16 cellular contexts compared by ENCODE assay signal in the genomic region with DNA sequence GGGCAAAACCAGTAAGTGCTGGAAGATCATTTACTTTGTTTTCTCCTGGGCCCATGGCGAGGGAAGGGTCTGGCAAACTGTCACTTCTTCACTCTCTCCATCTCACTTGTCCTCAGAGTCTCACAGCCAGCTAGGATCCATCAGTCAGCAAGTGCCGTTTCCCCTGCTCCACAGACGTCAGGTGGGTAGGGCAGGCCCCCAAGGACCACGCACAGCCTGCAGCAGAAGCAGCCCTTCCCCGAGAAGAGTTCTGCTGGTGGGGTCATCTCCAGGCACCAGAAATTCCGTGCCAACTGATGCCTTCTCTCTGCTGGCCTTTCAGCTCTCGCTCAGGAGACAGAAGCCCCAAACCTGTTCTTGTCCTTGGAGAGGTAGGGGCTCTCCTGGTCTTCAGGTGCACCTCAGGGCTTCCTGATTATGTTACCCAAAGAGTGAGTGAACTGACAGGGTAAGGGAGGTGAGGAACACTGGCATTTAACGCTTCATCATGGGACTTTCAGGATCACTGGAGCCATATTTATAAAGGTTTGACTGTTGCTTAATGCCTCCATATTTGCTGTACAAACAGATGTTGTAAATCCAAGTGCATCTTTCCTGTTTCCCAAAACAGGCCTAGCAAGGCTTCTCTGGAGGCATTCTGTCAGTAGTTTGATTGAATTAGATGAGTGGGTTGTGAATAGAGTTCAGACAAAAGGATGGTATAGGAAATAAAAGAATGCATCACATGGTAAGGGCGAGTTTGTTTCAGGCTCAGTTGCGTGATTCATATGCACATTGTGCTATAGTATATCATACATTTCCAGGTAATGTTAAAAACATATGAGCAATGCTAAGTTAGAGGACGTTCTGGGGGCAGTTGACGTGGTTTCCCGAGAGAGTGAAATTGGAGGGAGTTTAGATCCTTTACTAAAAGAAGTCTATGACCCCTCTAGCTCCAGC. TPM values are rescaled to one million over a fixed set of nuclear protein-coding genes. Genes with fewer than 3 reads are reported as not detected.
DNase-seq lines count a peak whose midpoint lies in the region; ATAC-seq, FAIRE-seq and TF ChIP-seq lines count a peak whose summit lies in the region.
"Had no signal": no experiment of that assay in that cellular context is flagged by ENCODE, and none has a peak within 500 bp of the region (broad histone marks: within the 10 kb centered on the region; RNA-seq: fewer than 3 reads in every experiment).

No MANE protein-coding gene starts in this region.

- no TSS peak for BruUV-seq in HepG2 (replicated peaks; lab: Mats Ljungman, UMichigan)

- 36% methylated on average over 12 of the region's 13 CpGs for WGBS in HepG2 (ENCODE audit: low lambda C conversion rate)
- WGBS in right lobe of liver (ENCODE audit: insufficient coverage, low coverage, low lambda C conversion rate, missing lambda C conversion rate) = 55% methylated on average over 8 of the region's 13 CpGs

- H2AFZ ChIP-seq in HepG2 (ENCODE audit: low read length) = no peak overlapping the region
- H2AFZ ChIP-seq in osteoblast (ENCODE audit: low read length) = no peak overlapping the region

- DNase-seq in HepG2 (ENCODE audit: low spot score) = no peak
- no peak for DNase-seq in right lobe of liver
- DNase-seq in endothelial cell (ENCODE audit: low spot score) = no peak
- DNase-seq in osteoblast (ENCODE audit: insufficient read length, low spot score, missing footprints) = no peak
- DNase-seq in cerebellar cortex (ENCODE audit: low spot score) = no peak
- no peak for DNase-seq in HT-29 (ENCODE audit: low spot score)
- DNase-seq in foreskin fibroblast = no peak
- DNase-seq: activated CD4-positive, alpha-beta T cell treated with anti-CD3 and anti-CD28 coated beads for 4 hours; activated T-cell treated with anti-CD3 and anti-CD28 coated beads for 4 hours; NCI-H1092; NCI-H2171 had no signal

- no peak for TF ChIP-seq EP300 in HepG2 (IDR thresholded peaks at IDR 0.05; ENCODE audit: low read depth in 2 of 2, low read length in 2 of 2)
- TF ChIP-seq EP300 in HepG2 (CRISPR knock-in tag; IDR thresholded peaks at IDR 0.05; ENCODE audit: borderline replicate concordance) = no peak

- in situ Hi-C loops in HepG2 (cut with HindIII; ENCODE audit: extremely low pct_ligation_motif_present, low pct_unique_long_range_greater_than_20kb) = no loop called here

- no peak for TF ChIP-seq RAD21 in HepG2 (CRISPR knock-in tag; IDR thresholded peaks at IDR 0.05)

- peaks cover 13% of the 10 kb centered on the region for H3K27me3 Mint-ChIP-seq in endothelial cell (ENCODE audit: unreplicated experiment)
- H3K27me3 Mint-ChIP-seq: activated naive CD4-positive, alpha-beta T cell treated with anti-CD3 and anti-CD28 coated beads, Interleukin-2, amount 50 U/mL, for 24 hours had no signal

- H3K4me1 Mint-ChIP-seq in endothelial cell (ENCODE audit: unreplicated experiment) = peaks cover 41% of the 10 kb centered on the region
- H3K4me1 Mint-ChIP-seq: activated naive CD4-positive, alpha-beta T cell treated with anti-CD3 and anti-CD28 coated beads, Interleukin-2, amount 50 U/mL, for 24 hours had no signal

- H3K4me1 ChIP-seq in HepG2 (ENCODE audit: insufficient read depth, low read length) (peaks cover 24% of the 10 kb centered on the region), right lobe of liver (no peaks in the 10 kb centered on the region), osteoblast (ENCODE audit: insufficient read depth, low read length) (peaks cover 28% of the 10 kb centered on the region)

- intact Hi-C loops in HepG2 (cut with micrococcal nuclease; ENCODE audit: unreplicated experiment) = no loop called here
- intact Hi-C loops in right lobe of liver (cut with DNase I) = no loop called here

- TF ChIP-seq POLR2A in HepG2 (IDR thresholded peaks at IDR 0.05; ENCODE audit: insufficient read depth in 1 of 2, low read depth in 2 of 2, low read length in 2 of 2) (no peak), right lobe of liver (IDR thresholded peaks at IDR 0.05) (no peak)

- POLR2A ChIA-PET in HepG2 (lab: Yijun Ruan, JAX) = no interaction called here

- H3K27ac Mint-ChIP-seq in endothelial cell (ENCODE audit: unreplicated experiment) = peak overlapping the region; percentile 86
- H3K27ac Mint-ChIP-seq: activated naive CD4-positive, alpha-beta T cell treated with anti-CD3 and anti-CD28 coated beads, Interleukin-2, amount 50 U/mL, for 24 hours; natural killer cell treated with Interleukin-12 subunit alpha and Interleukin-12 subunit beta and Interleukin-15 and Interleukin-18, amount 100 ng/mL, for 72 hours had no signal

- no peak overlapping the region for H3K9ac ChIP-seq in HepG2 (ENCODE audit: insufficient read depth, low read depth, low read length)

- H3K27me3 ChIP-seq in HepG2 (ENCODE audit: control insufficient read depth in 1 of 2, insufficient read depth in 2 of 2, low read length in 2 of 2) = 0 out of 5 replicates have a peak, but pooled peaks cover 0 to 15% of the 10 kb centered on the region in 2 experiments
- H3K27me3 ChIP-seq in right lobe of liver = no peaks in the 10 kb centered on the region
- no peaks in the 10 kb centered on the region for H3K27me3 ChIP-seq in osteoblast (ENCODE audit: insufficient read depth, low read length)

- H3K4me3 Mint-ChIP-seq in endothelial cell (ENCODE audit: unreplicated experiment) = no peak overlapping the region
- H3K4me3 Mint-ChIP-seq: activated naive CD4-positive, alpha-beta T cell treated with anti-CD3 and anti-CD28 coated beads, Interleukin-2, amount 50 U/mL, for 24 hours; natural killer cell treated with Interleukin-12 subunit alpha and Interleukin-12 subunit beta and Interleukin-15 and Interleukin-18, amount 100 ng/mL, for 72 hours had no signal

- no peak overlapping the region for H3K27ac ChIP-seq in HepG2 (ENCODE audit: extremely low read length, insufficient read depth, low read length)
- no peak overlapping the region for H3K27ac ChIP-seq in right lobe of liver
- H3K27ac ChIP-seq in osteoblast (ENCODE audit: low read depth, low read length) = no peak overlapping the region

- no peaks in the 10 kb centered on the region for H3K9me3 ChIP-seq in HepG2 (ENCODE audit: low read length)
- no peaks in the 10 kb centered on the region for H3K9me3 ChIP-seq in right lobe of liver
- no peaks in the 10 kb centered on the region for H3K9me3 ChIP-seq in osteoblast (ENCODE audit: low read depth, low read length)

- TF ChIP-seq CTCF in HepG2 (CRISPR knock-in tag; IDR thresholded peaks at IDR 0.05) = no peak
- no peak for TF ChIP-seq CTCF in right lobe of liver (IDR thresholded peaks at IDR 0.05)
- no peak for TF ChIP-seq CTCF in endothelial cell (IDR thresholded peaks at IDR 0.05; ENCODE audit: unreplicated experiment)
- TF ChIP-seq CTCF in osteoblast (IDR thresholded peaks at IDR 0.05; ENCODE audit: extremely low read depth, low read depth, low read length) = no peak
- TF ChIP-seq CTCF in foreskin fibroblast (IDR thresholded peaks at IDR 0.05; ENCODE audit: low read depth, low read length) = no peak

- no peak overlapping the region for H3K4me3 ChIP-seq in HepG2 (replicated peaks in 1 of 3; ENCODE audit: insufficient read depth in 1 of 3, low read depth in 2 of 3, low read length in 3 of 3)
- no peak overlapping the region for H3K4me3 ChIP-seq in right lobe of liver
- H3K4me3 ChIP-seq in osteoblast (ENCODE audit: insufficient read depth, low read length) = no peak overlapping the region
- no peak overlapping the region for H3K4me3 ChIP-seq in foreskin fibroblast (ENCODE audit: low read depth in 1 of 2, low read length in 2 of 2)
- H3K4me3 ChIP-seq: K562 had no signal

- H3K9me3 Mint-ChIP-seq in endothelial cell (ENCODE audit: unreplicated experiment) = no peaks in the 10 kb centered on the region
- H3K9me3 Mint-ChIP-seq: activated naive CD4-positive, alpha-beta T cell treated with anti-CD3 and anti-CD28 coated beads, Interleukin-2, amount 50 U/mL, for 24 hours; natural killer cell treated with Interleukin-12 subunit alpha and Interleukin-12 subunit beta and Interleukin-15 and Interleukin-18, amount 100 ng/mL, for 72 hours had no signal

- H3K4me2 ChIP-seq in HepG2 (ENCODE audit: low read depth, low read length) (peak overlapping the region; percentile 22; the same call in 1 of the 2 replicates), osteoblast (ENCODE audit: insufficient read depth, low read length) (peak overlapping the region; percentile 71)

- H4K20me1 ChIP-seq in HepG2 (ENCODE audit: insufficient read depth, low read length) (no peaks in the 10 kb centered on the region), osteoblast (ENCODE audit: insufficient read depth, low read length) (no peaks in the 10 kb centered on the region)

- peaks cover 8% of the 10 kb centered on the region for H3K36me3 Mint-ChIP-seq in endothelial cell (ENCODE audit: low read depth, unreplicated experiment)
- H3K36me3 Mint-ChIP-seq: activated naive CD4-positive, alpha-beta T cell treated with anti-CD3 and anti-CD28 coated beads, Interleukin-2, amount 50 U/mL, for 24 hours; brain; natural killer cell treated with Interleukin-12 subunit alpha and Interleukin-12 subunit beta and Interleukin-15 and Interleukin-18, amount 100 ng/mL, for 72 hours had no signal

- no peaks in the 10 kb centered on the region for H3K79me2 ChIP-seq in HepG2 (ENCODE audit: insufficient read depth, low read length)
- no peaks in the 10 kb centered on the region for H3K79me2 ChIP-seq in osteoblast (ENCODE audit: insufficient read depth, low read length)

- no peak for FAIRE-seq in HepG2 (lab: Jason Lieb, UNC)
- FAIRE-seq: K562 had no signal

- no peaks in the 10 kb centered on the region for H3K36me3 ChIP-seq in HepG2 (replicated peaks in 1 of 2; ENCODE audit: control insufficient read depth in 1 of 2, insufficient read depth in 2 of 2, low read length in 2 of 2)
- no peaks in the 10 kb centered on the region for H3K36me3 ChIP-seq in right lobe of liver
- H3K36me3 ChIP-seq in osteoblast (ENCODE audit: insufficient read depth, low read length) = no peaks in the 10 kb centered on the region

- ATAC-seq in HepG2 (no peak), right lobe of liver (no peak), HG02852 (IDR thresholded peaks at IDR 0.05; ENCODE audit: unreplicated experiment) (no peak)
- ATAC-seq: K562; natural killer cell treated with Interleukin-12 subunit alpha and Interleukin-12 subunit beta and Interleukin-15 and Interleukin-18, amount 100 ng/mL, for 72 hours had no signal

- CTCF ChIA-PET in HepG2 (lab: Yijun Ruan, JAX; ENCODE audit: low intra/inter-chr PET ratio, low total read pairs) = no interaction called here

RNA-seq across cellular contexts. Expression of a gene that starts 13.7 kb away (rescaled TPM):
- 0.27 and 0.34 TPM in 2 replicates for total RNA-seq in HepG2 (2016; rRNA removed; fragmentation: Illumina TruSeq; extraction: Trizol)
- 0.61 and 0.88 TPM in 2 replicates for total RNA-seq in HepG2 (2016; cell fraction: cytosol; rRNA removed; fragmentation: Illumina TruSeq; extraction: Trizol; ENCODE audit: low read depth)
- total RNA-seq in HepG2 (2016; cell fraction: insoluble cytoplasmic fraction; rRNA removed; fragmentation: Illumina TruSeq; extraction: Trizol) = 0.28 TPM in 2 replicates
- total RNA-seq in HepG2 (2016; cell fraction: membrane; rRNA removed; fragmentation: Illumina TruSeq; extraction: Trizol) = 0.62 and 0.80 TPM in 2 replicates
- 0.28 and 1.2 TPM in 2 replicates for total RNA-seq in HepG2 (2016; cell fraction: nucleus; rRNA removed; fragmentation: Illumina TruSeq; extraction: Trizol)
- polyA plus RNA-seq in HepG2 (2011; rRNA removed) = 3.2 and 5.1 TPM in 2 replicates
- 5.3 and 5.4 TPM in 2 replicates for polyA plus RNA-seq in HepG2 (2011; cell fraction: cytosol; rRNA removed)
- 2.8 and 3.1 TPM in 2 replicates for polyA plus RNA-seq in HepG2 (2011; cell fraction: nucleus; rRNA removed)
- 3.9 and 5.4 TPM in 2 replicates for polyA plus RNA-seq in HepG2 (2012)
- polyA plus RNA-seq in HepG2 (2016; cell fraction: cytosol; fragmentation: Illumina TruSeq; extraction: Trizol; ENCODE audit: low read depth) = 0.62 and 0.84 TPM in 2 replicates
- polyA plus RNA-seq in HepG2 (2016; cell fraction: insoluble cytoplasmic fraction; fragmentation: Illumina TruSeq; extraction: Trizol; ENCODE audit: low read depth) = 0.35 and 0.72 TPM in 2 replicates
- 0.59 and 0.94 TPM in 2 replicates for polyA plus RNA-seq in HepG2 (2016; cell fraction: membrane; fragmentation: Illumina TruSeq; extraction: Trizol; ENCODE audit: low read depth)
- polyA plus RNA-seq in HepG2 (2016; cell fraction: nucleus; fragmentation: Illumina TruSeq; extraction: Trizol; ENCODE audit: insufficient read depth, low read depth) = 1.5 and 2.6 TPM in 2 replicates
- 7.5 and 42.0 TPM in 2 replicates for polyA minus RNA-seq in HepG2 (2011; rRNA and poly(A)+ RNA removed; ENCODE audit: low replicate concordance)
- polyA minus RNA-seq in HepG2 (2011; cell fraction: cytosol; rRNA and poly(A)+ RNA removed) = 1.6 and 1.8 TPM in 2 replicates
- polyA minus RNA-seq in HepG2 (2011; cell fraction: nucleus; rRNA and poly(A)+ RNA removed) = 2.8 and 3.5 TPM in 2 replicates
- 1 to 10 TPM; 2.3 to 8.3 (median 3.3) TPM for total RNA-seq in right lobe of liver
- total RNA-seq in endothelial cell (ENCODE audit: unreplicated experiment) = 195 TPM
- 0.59 and 0.72 TPM in 2 replicates for total RNA-seq in osteoblast
- total RNA-seq in HT-29 (2014; rRNA removed; shearing (Covaris generic)) = 103 and 115 TPM in 2 replicates

RNA-seq across cellular contexts. Expression of a gene that starts 20.9 kb away (rescaled TPM):
- total RNA-seq in HepG2 (2016; rRNA removed; fragmentation: Illumina TruSeq; extraction: Trizol) (not detected in 2 replicates), right lobe of liver (under 1 TPM in 3 of 6 experiments, not detected in 3; 0.16 to 0.22 (median 0.16) TPM), endothelial cell (ENCODE audit: unreplicated experiment) (not detected), osteoblast (0.29 and 0.36 TPM in 2 replicates)
- not detected in 2 replicates for total RNA-seq in HepG2 (2016; cell fraction: cytosol; rRNA removed; fragmentation: Illumina TruSeq; extraction: Trizol; ENCODE audit: low read depth)
- not detected in 2 replicates for total RNA-seq in HepG2 (2016; cell fraction: insoluble cytoplasmic fraction; rRNA removed; fragmentation: Illumina TruSeq; extraction: Trizol)
- total RNA-seq in HepG2 (2016; cell fraction: membrane; rRNA removed; fragmentation: Illumina TruSeq; extraction: Trizol) = not detected in 2 replicates
- total RNA-seq in HepG2 (2016; cell fraction: nucleus; rRNA removed; fragmentation: Illumina TruSeq; extraction: Trizol) = not detected in 2 replicates
- 0.04 TPM in 1 of 2 replicates, not detected in the other for polyA plus RNA-seq in HepG2 (2011; rRNA removed)
- polyA plus RNA-seq in HepG2 (2011; cell fraction: cytosol; rRNA removed) = 0.03 TPM in 2 replicates
- not detected in 2 replicates for polyA plus RNA-seq in HepG2 (2011; cell fraction: nucleus; rRNA removed)
- not detected in 2 replicates for polyA plus RNA-seq in HepG2 (2012)
- not detected in 2 replicates for polyA plus RNA-seq in HepG2 (2016; cell fraction: cytosol; fragmentation: Illumina TruSeq; extraction: Trizol; ENCODE audit: low read depth)
- not detected in 2 replicates for polyA plus RNA-seq in HepG2 (2016; cell fraction: insoluble cytoplasmic fraction; fragmentation: Illumina TruSeq; extraction: Trizol; ENCODE audit: low read depth)
- not detected in 2 replicates for polyA plus RNA-seq in HepG2 (2016; cell fraction: membrane; fragmentation: Illumina TruSeq; extraction: Trizol; ENCODE audit: low read depth)
- not detected in 2 replicates for polyA plus RNA-seq in HepG2 (2016; cell fraction: nucleus; fragmentation: Illumina TruSeq; extraction: Trizol; ENCODE audit: insufficient read depth, low read depth)
- polyA minus RNA-seq in HepG2 (2011; rRNA and poly(A)+ RNA removed; ENCODE audit: low replicate concordance) = 0.48 TPM in 1 of 2 replicates, not detected in the other
- polyA minus RNA-seq in HepG2 (2011; cell fraction: cytosol; rRNA and poly(A)+ RNA removed) = not detected in 2 replicates
- not detected in 2 replicates for polyA minus RNA-seq in HepG2 (2011; cell fraction: nucleus; rRNA and poly(A)+ RNA removed)
- total RNA-seq in HT-29 (2014; rRNA removed; shearing (Covaris generic)) = 1.9 and 2.2 TPM in 2 replicates
- total RNA-seq: K562; natural killer cell treated with Interleukin-12 subunit alpha and Interleukin-12 subunit beta and Interleukin-15 and Interleukin-18, amount 100 ng/mL, for 72 hours had no signal
- polyA plus RNA-seq: K562 had no signal

Comparison
In these comparisons a context has a peak if more than half of its experiments do, and no peak if none do; other contexts are left out.
1. RNA of a gene that starts 13.7 kb away (total RNA-seq): 195 TPM in endothelial cell (single experiment) and 103 to 115 TPM in HT-29; 2.3 to 8.3 TPM in right lobe of liver, 0.59 to 0.72 TPM in osteoblast and 0.27 to 1.2 TPM in HepG2; every median in the first group is over 10 times any median in the second.